ENCODE assay signal across 13 cellular contexts in the genomic region with DNA sequence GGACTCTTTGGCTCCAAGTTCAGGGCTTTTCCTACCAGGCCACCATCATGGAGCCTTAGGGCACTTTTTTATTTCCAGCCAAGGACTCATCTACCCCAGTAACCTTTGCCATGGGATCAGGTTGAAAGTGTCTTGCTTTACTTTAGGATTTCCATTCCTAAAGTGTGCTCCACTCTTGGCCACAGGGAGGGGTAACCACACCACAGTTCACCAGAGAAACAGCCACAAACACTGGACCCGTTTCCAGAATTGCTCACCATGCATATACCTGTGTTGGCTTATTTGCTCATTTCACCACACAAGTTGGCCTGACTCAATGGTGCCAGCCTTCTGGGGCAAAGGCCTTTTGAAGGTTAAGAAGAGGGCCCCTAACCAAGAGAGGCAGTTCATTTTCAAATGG.
"Had no signal": no experiment of that assay in that cellular context is flagged by ENCODE, and none has a peak within 500 bp of the region (broad histone marks: within the 10 kb centered on the region; RNA-seq: fewer than 3 reads in every experiment).

No MANE protein-coding gene starts in this region.

- H3K27me3 ChIP-seq: esophagus muscularis mucosa had no signal

- DNase-seq: activated CD4-positive, alpha-beta T cell treated with anti-CD3 and anti-CD28 coated beads for 4 hours; activated naive CD4-positive, alpha-beta T cell treated with Interleukin-2 at 50 U/mL for 16 hours; glutamatergic neuron; kidney glomerular epithelial cell; mesendoderm; nucleus accumbens; posterior cingulate gyrus had no signal

- H3K9me3 ChIP-seq: esophagus muscularis mucosa had no signal

- H3K4me3 ChIP-seq: esophagus muscularis mucosa had no signal

- ATAC-seq: natural killer cell treated with Interleukin-12 subunit alpha and Interleukin-12 subunit beta and Interleukin-15 and Interleukin-18, amount 100 ng/mL, for 72 hours; stimulated activated effector memory CD8-positive, alpha-beta T cell treated with anti-CD3 and anti-CD28 coated beads, Interleukin-12 subunit alpha, Interleukin-12 subunit beta, amount 100 ng/mL, for 72 hours had no signal

- FAIRE-seq: astrocyte, colon, urothelium cell line had no signal

- H3K27ac ChIP-seq: esophagus muscularis mucosa had no signal

- H3K36me3 ChIP-seq: esophagus muscularis mucosa had no signal
